In genomic region chr2:7083580-7084509, GRCh38 we compare ENCODE assay signal across 9 cellular contexts.
A peak's percentile ranks its signal among the peaks of the same experiment; 100 is the strongest.
DNase-seq lines count a peak whose midpoint lies in the region; ATAC-seq and TF ChIP-seq lines count a peak whose summit lies in the region.
"Had no signal": no experiment of that assay in that cellular context is flagged by ENCODE, and none has a peak within 500 bp of the region (broad histone marks: within the 10 kb centered on the region; RNA-seq: fewer than 3 reads in every experiment).

No MANE protein-coding gene starts in this region.

- no peaks in the 10 kb centered on the region for H4K20me1 ChIP-seq in OCI-LY1 (ENCODE audit: insufficient read depth, low read length)

- 29 to 51% methylated on average over 5 to 10 of the region's 10 CpGs for WGBS in endodermal cell (ENCODE audit: insufficient coverage in 1 of 2, insufficient read length in 1 of 2), 2 experiments
- 71% methylated on average over 10 of the region's 10 CpGs for WGBS in testis, 2 donors

- H3F3A ChIP-seq in OCI-LY1 (ENCODE audit: insufficient read depth, low read length) = no peaks in the 10 kb centered on the region

- no peaks in the 10 kb centered on the region for H3K27me3 ChIP-seq in OCI-LY1 (ENCODE audit: insufficient read depth, low read length)
- H3K27me3 ChIP-seq in endodermal cell (ENCODE audit: control insufficient read depth, insufficient read depth, low read length, poor library complexity, severe bottlenecking) = no peaks in the 10 kb centered on the region
- no peaks in the 10 kb centered on the region for H3K27me3 ChIP-seq in testis

- H3K9ac ChIP-seq in OCI-LY1 (ENCODE audit: low read length) = no peak overlapping the region
- H3K9ac ChIP-seq in endodermal cell (ENCODE audit: extremely low read depth, low read length, poor library complexity, severe bottlenecking) = no peak overlapping the region

- H3K4me1 Mint-ChIP-seq in HFFc6 (ENCODE audit: low read depth) = no peaks in the 10 kb centered on the region
- H3K4me1 Mint-ChIP-seq in endodermal cell = no peaks in the 10 kb centered on the region

- no peaks in the 10 kb centered on the region; the same call in 1 of the 2 replicates for H3K27me3 Mint-ChIP-seq in HFFc6 (ENCODE audit: insufficient read depth)
- peaks cover 4% of the 10 kb centered on the region for H3K27me3 Mint-ChIP-seq in endodermal cell (ENCODE audit: insufficient read depth)

- no peaks in the 10 kb centered on the region for H3K4me1 ChIP-seq in OCI-LY1 (ENCODE audit: insufficient read depth, low read length, severe bottlenecking)
- no peaks in the 10 kb centered on the region for H3K4me1 ChIP-seq in endodermal cell (ENCODE audit: control insufficient read depth, insufficient read depth, low read length)
- no peaks in the 10 kb centered on the region for H3K4me1 ChIP-seq in testis

- H2AFZ ChIP-seq in OCI-LY1 (ENCODE audit: low read length) = no peak overlapping the region

- intact Hi-C loops in testis (cut with DNase I; ENCODE audit: low total_unique reads) = no loop called here

- peak; percentile 75 for TF ChIP-seq CTCF in HFFc6 (IDR thresholded peaks at IDR 0.05)
- TF ChIP-seq CTCF in OCI-LY1 (IDR thresholded peaks at IDR 0.05; ENCODE audit: low read length) = peak; percentile 78
- peak; percentile 82 for TF ChIP-seq CTCF in endodermal cell (conservative IDR thresholded peaks at IDR 0.05)
- peak in 2 of 3 experiments; percentile 35 to 47 for TF ChIP-seq CTCF in testis (IDR thresholded peaks at IDR 0.05)

- H3K36me3 Mint-ChIP-seq in HFFc6 (ENCODE audit: low read depth) (no peaks in the 10 kb centered on the region), endodermal cell (ENCODE audit: low read depth) (no peaks in the 10 kb centered on the region)

- H3K27ac ChIP-seq in OCI-LY1 (ENCODE audit: low read depth, low read length, poor library complexity, severe bottlenecking) = no peak overlapping the region
- H3K27ac ChIP-seq in endodermal cell (ENCODE audit: low read depth, low read length) = no peak overlapping the region
- no peak overlapping the region for H3K27ac ChIP-seq in testis

- ATAC-seq in GM18517 (IDR thresholded peaks at IDR 0.05; ENCODE audit: unreplicated experiment) = no peak
- ATAC-seq in HG02642 (IDR thresholded peaks at IDR 0.05; ENCODE audit: poor library complexity, unreplicated experiment) = no peak

- no peaks in the 10 kb centered on the region for H3K79me2 ChIP-seq in OCI-LY1 (ENCODE audit: insufficient read depth, low read length)

- H3K36me3 ChIP-seq in OCI-LY1 (ENCODE audit: insufficient read depth, low read length) (no peaks in the 10 kb centered on the region), endodermal cell (ENCODE audit: control insufficient read depth, insufficient read depth, low read length) (no peaks in the 10 kb centered on the region), testis (ENCODE audit: low read depth, missing control alignments) (no peaks in the 10 kb centered on the region)

- TF ChIP-seq POLR2A in testis (IDR thresholded peaks at IDR 0.05) = no peak

- H3K27ac Mint-ChIP-seq in HFFc6 (no peak overlapping the region), endodermal cell (no peak overlapping the region)

- peak; percentile 5 for DNase-seq in NCI-H1092 treated with DMSO at 0.1 percent for 48 hours (lab: John Stamatoyannopoulos, UW)
- no peak for DNase-seq in NCI-H1092 (lab: John Stamatoyannopoulos, UW)
- peak; percentile 4 for DNase-seq in HFFc6
- DNase-seq in endodermal cell = peak; percentile 79
- DNase-seq in testis = no peak

- H3K4me2 ChIP-seq in OCI-LY1 (ENCODE audit: low read length) = no peak overlapping the region

- H3K4me3 Mint-ChIP-seq in HFFc6 (no peak overlapping the region), endodermal cell (no peak overlapping the region)

- H3K9me2 ChIP-seq in OCI-LY1 (ENCODE audit: low read depth, low read length) = no peaks in the 10 kb centered on the region

- no peaks in the 10 kb centered on the region; the same call in 1 of the 2 replicates for H3K9me3 Mint-ChIP-seq in HFFc6
- peaks cover 3% of the 10 kb centered on the region for H3K9me3 Mint-ChIP-seq in endodermal cell

- H3K4me3 ChIP-seq in OCI-LY1 (ENCODE audit: low read depth, low read length, poor library complexity, severe bottlenecking) (no peak overlapping the region), endodermal cell (ENCODE audit: low read length) (no peak overlapping the region), testis (no peak overlapping the region)
- H3K4me3 ChIP-seq: skin epidermis had no signal

- H3K9me3 ChIP-seq in OCI-LY1 (ENCODE audit: low read length) (no peaks in the 10 kb centered on the region), endodermal cell (ENCODE audit: control insufficient read depth, low read length) (peaks cover 8% of the 10 kb centered on the region), testis (no peaks in the 10 kb centered on the region)

Comparison
In these comparisons a context has a peak if more than half of its experiments do, and no peak if none do; other contexts are left out.
1. DNase-seq: peak in NCI-H1092 treated with DMSO at 0.1 percent for 48 hours (single experiment), HFFc6 (single experiment) and endodermal cell (single experiment); none in NCI-H1092 (single experiment) and testis (single experiment).
2. Peak in every context shown above with its lines, with median percentiles within 50 percentile points of each other: CTCF ChIP-seq.